In genomic region chr3:39133822-39134221, GRCh38 we compare ENCODE assay signal across 22 cellular contexts. TPM values are rescaled to one million over a fixed set of nuclear protein-coding genes. Genes with fewer than 3 reads are reported as not detected.
A peak's percentile ranks its signal among the peaks of the same experiment; 100 is the strongest.
DNase-seq lines count a peak whose midpoint lies in the region; ATAC-seq, FAIRE-seq and TF ChIP-seq lines count a peak whose summit lies in the region.
"Had no signal": no experiment of that assay in that cellular context is flagged by ENCODE, and none has a peak within 500 bp of the region (broad histone marks: within the 10 kb centered on the region; RNA-seq: fewer than 3 reads in every experiment).

No MANE protein-coding gene starts in this region.

- H3K9me3 ChIP-seq in breast epithelium (no peaks in the 10 kb centered on the region), uterus (no peaks in the 10 kb centered on the region)

- no peaks in the 10 kb centered on the region for H3K27me3 Mint-ChIP-seq in MCF 10A (ENCODE audit: insufficient read depth, unreplicated experiment)
- no peaks in the 10 kb centered on the region for H3K27me3 Mint-ChIP-seq in chondrocyte (ENCODE audit: low read depth)

- no peaks in the 10 kb centered on the region for H3K36me3 Mint-ChIP-seq in MCF 10A (ENCODE audit: insufficient read depth, unreplicated experiment)
- H3K36me3 Mint-ChIP-seq in chondrocyte (ENCODE audit: low read depth): peaks cover 7% of the 10 kb centered on the region

- H3K9me3 Mint-ChIP-seq in MCF 10A (ENCODE audit: unreplicated experiment) (no peaks in the 10 kb centered on the region), chondrocyte (ENCODE audit: low read depth) (no peaks in the 10 kb centered on the region)
- H3K9me3 Mint-ChIP-seq: HFFc6 had no signal

- H3K4me3 ChIP-seq in breast epithelium (no peak overlapping the region), uterus (no peak overlapping the region)

- H3K27ac Mint-ChIP-seq in MCF 10A (ENCODE audit: low read depth, unreplicated experiment) (no peak overlapping the region), chondrocyte (ENCODE audit: unreplicated experiment) (no peak overlapping the region)
- H3K27ac Mint-ChIP-seq: HFFc6 had no signal

- POLR2A ChIA-PET in MCF 10A (lab: Yijun Ruan, JAX): interaction anchor here (0.7 to 1.4 kb wide), 2 partner anchors 8 to 16 kb away, joined by 3 read pairs; no protein-coding TSS in a partner anchor

- TF ChIP-seq POLR2A in breast epithelium (IDR thresholded peaks at IDR 0.05) (no peak), GM12891 (IDR thresholded peaks at IDR 0.05; ENCODE audit: low read depth, low read length) (no peak), uterus (IDR thresholded peaks at IDR 0.05) (no peak)

- BruUV-seq in MCF 10A (replicated peaks; lab: Mats Ljungman, UMichigan): no TSS peak

- CTCF ChIA-PET in MCF 10A (lab: Yijun Ruan, JAX): interaction anchor here (0.6 to 1.5 kb wide), 5 partner anchors 9 to 158 kb away, joined by 3 to 6 read pairs (median 5); no protein-coding TSS in a partner anchor

- TF ChIP-seq CTCF in breast epithelium (IDR thresholded peaks at IDR 0.05) (no peak), MCF 10A (IDR thresholded peaks at IDR 0.05; ENCODE audit: unreplicated experiment) (no peak), chondrocyte (IDR thresholded peaks at IDR 0.05) (no peak), uterus (IDR thresholded peaks at IDR 0.05) (no peak)

- H3K27ac ChIP-seq in breast epithelium (peak overlapping the region; percentile 81), uterus (no peak overlapping the region)
- H3K27ac ChIP-seq: KMS-11 had no signal

- no peak for FAIRE-seq in GM12891 (lab: Jason Lieb, UNC)
- FAIRE-seq: A204.1, D721Med, GM12892, H54 had no signal

- peak; percentile 5 for ATAC-seq in stimulated activated naive CD8-positive, alpha-beta T cell treated with anti-CD3 and anti-CD28 coated beads, Interleukin-15, Interleukin-2, amounts not matched to agents 100 U/mL and 50 U/mL, for 24 hours

- no peak overlapping the region for H3K4me3 Mint-ChIP-seq in MCF 10A (ENCODE audit: unreplicated experiment)
- H3K4me3 Mint-ChIP-seq in chondrocyte (ENCODE audit: unreplicated experiment): no peak overlapping the region
- H3K4me3 Mint-ChIP-seq: HFFc6 had no signal

- intact Hi-C loops in breast epithelium (cut with DNase I; ENCODE audit: low total_unique reads) (no loop called here), MCF 10A (cut with micrococcal nuclease) (no loop called here), uterus (cut with DNase I; ENCODE audit: low total_unique reads) (no loop called here)

- H3K4me1 Mint-ChIP-seq in MCF 10A (ENCODE audit: insufficient read depth, unreplicated experiment): no peaks in the 10 kb centered on the region
- H3K4me1 Mint-ChIP-seq in chondrocyte (ENCODE audit: low read depth): peaks cover 9% of the 10 kb centered on the region

- H3K27me3 ChIP-seq in breast epithelium (no peaks in the 10 kb centered on the region), uterus (no peaks in the 10 kb centered on the region)

- no peaks in the 10 kb centered on the region for H3K36me3 ChIP-seq in breast epithelium
- no peaks in the 10 kb centered on the region for H3K36me3 ChIP-seq in uterus

- H3K4me1 ChIP-seq in breast epithelium: peaks cover 0 to 6% of the 10 kb centered on the region in 2 donors
- H3K4me1 ChIP-seq in uterus: no peaks in the 10 kb centered on the region

- DNase-seq in breast epithelium (ENCODE audit: low spot score in 2 of 2) (no peak), MCF 10A (ENCODE audit: unreplicated experiment) (no peak), GM12891 (ENCODE audit: insufficient read length, low spot score) (no peak), chondrocyte (ENCODE audit: low spot score) (peak; percentile 28), uterus (no peak), NCI-H82 treated with DMSO at 0.1 percent for 48 hours (lab: John Stamatoyannopoulos, UW; ENCODE audit: unreplicated experiment) (no peak)
- no peak for DNase-seq in stimulated activated naive CD8-positive, alpha-beta T cell treated with anti-CD3 and anti-CD28 coated beads, Interleukin-15, Interleukin-2, amounts not matched to agents 100 U/mL and 50 U/mL, for 24 hours
- no peak for DNase-seq in stimulated activated CD4-positive, alpha-beta T cell treated with anti-CD3 and anti-CD28 coated beads, Interleukin-2, amount 100 ng/mL, for 24 hours
- DNase-seq: HFFc6, NCI-H1417, NCI-H187, NCI-H2107, NCI-H510A, NCI-H748 treated with DMSO at 0.1 percent for 48 hours, OCI-M1, RPMI8226 had no signal

TF ChIP-seq in GM12891, 5 proteins besides CTCF, POLR2A, EP300 and RAD21:
- TF ChIP-seq POLR2AphosphoS5 (IDR thresholded peaks at IDR 0.05; ENCODE audit: low read depth, low read length) (no peak), POU2F2 (IDR thresholded peaks at IDR 0.05; ENCODE audit: low read depth, low read length) (0 out of 2 replicates have a peak, but pooled peaks have one; percentile 16), TAF1 (IDR thresholded peaks at IDR 0.05; ENCODE audit: low read depth, low read length) (no peak)

RNA-seq across cellular contexts. Expression of gene CSRNP1, which starts 19.6 kb away (rescaled TPM):
- total RNA-seq in breast epithelium (100 to 1,000 TPM in 1 of 3 donors, 10 to 100 TPM in 2; 30.2 to 112 (median 59.0) TPM), MCF 10A (2022) (11.9 and 14.3 TPM in 2 replicates), chondrocyte (15.2 to 22.3 TPM (median 21.2 TPM) in 3 replicates), uterus (10 to 100 TPM; 23.6 to 79.7 (median 55.0) TPM)
- 20.2 TPM for polyA plus RNA-seq in GM12891 (2012; ENCODE audit: low read depth, missing spikeins)

RNA-seq across cellular contexts. Expression of gene TTC21A, which starts 26.3 kb away (rescaled TPM):
- total RNA-seq in breast epithelium: 10 to 100 TPM in 2 of 3 donors, 1 to 10 TPM in 1; 5.9 to 16.1 (median 13.1) TPM
- total RNA-seq in MCF 10A (2022): 2.1 and 5.4 TPM in 2 replicates
- polyA plus RNA-seq in GM12891 (2012; ENCODE audit: low read depth, missing spikeins): 1.9 TPM
- total RNA-seq in chondrocyte: 4.5 to 8.1 TPM (median 6.2 TPM) in 3 replicates
- total RNA-seq in uterus: 10 to 100 TPM in 1 of 4 donors, 1 to 10 TPM in 3; 2.8 to 16.3 (median 6.1) TPM

RNA-seq across cellular contexts. Expression of gene GORASP1, which starts 26.4 kb away (rescaled TPM):
- total RNA-seq in breast epithelium (10 to 100 TPM; 58.2 to 98.8 (median 77.3) TPM), MCF 10A (2022) (34.4 and 40.7 TPM in 2 replicates), chondrocyte (52.8 to 60.9 TPM (median 54.2 TPM) in 3 replicates), uterus (10 to 100 TPM; 32.3 to 73.4 (median 47.5) TPM)
- polyA plus RNA-seq in GM12891 (2012; ENCODE audit: low read depth, missing spikeins): 18.7 TPM

RNA-seq across cellular contexts. Expression of gene XIRP1, which starts 58.6 kb away (rescaled TPM):
- total RNA-seq in breast epithelium (under 1 TPM in 1 of 3 donors, not detected in 2; 0.44 TPM), MCF 10A (2022) (not detected in 2 replicates), chondrocyte (0.10 TPM in 2 of 3 replicates, not detected in the other), uterus (under 1 TPM in 2 of 4 donors, not detected in 2; 0.06 to 0.07 TPM)
- 0.14 TPM for polyA plus RNA-seq in GM12891 (2012; ENCODE audit: low read depth, missing spikeins)
- total RNA-seq: HFFc6, HT-29 had no signal

Comparison
In these comparisons a context has a peak if more than half of its experiments do, and no peak if none do; other contexts are left out.
1. H3K27ac ChIP-seq: peak in breast epithelium (2 of 2); none in uterus (0 of 2).